Comparison of ENCODE assay signal across 14 cellular contexts in genomic region chr10:101968910-101969321, GRCh38.
A peak's percentile ranks its signal among the peaks of the same experiment; 100 is the strongest.
DNase-seq lines count a peak whose midpoint lies in the region; ATAC-seq and TF ChIP-seq lines count a peak whose summit lies in the region.
"Had no signal": no experiment of that assay in that cellular context is flagged by ENCODE, and none has a peak within 500 bp of the region (broad histone marks: within the 10 kb centered on the region; RNA-seq: fewer than 3 reads in every experiment).

No MANE protein-coding gene starts in this region.

- no peaks in the 10 kb centered on the region for H3K9me2 ChIP-seq in GM23248 (ENCODE audit: insufficient read depth)

- H3K36me3 Mint-ChIP-seq in natural killer cell treated with Interleukin-12 subunit alpha and Interleukin-12 subunit beta and Interleukin-15 and Interleukin-18, amount 100 ng/mL, for 72 hours: no peaks in the 10 kb centered on the region
- H3K36me3 Mint-ChIP-seq in natural killer cell: no peaks in the 10 kb centered on the region
- peaks cover 32% of the 10 kb centered on the region for H3K36me3 Mint-ChIP-seq in activated CD8-positive, alpha-beta T cell treated with anti-CD3 and anti-CD28 coated beads for 36 hours (ENCODE audit: low read depth)

- DNase-seq in natural killer cell treated with Interleukin-12 subunit alpha and Interleukin-12 subunit beta and Interleukin-15 and Interleukin-18, amount 100 ng/mL, for 72 hours (ENCODE audit: low spot score): no peak
- DNase-seq in natural killer cell (no peak), GM23248 (no peak), MG63 (no peak), activated gamma-delta T cell (lab: John Stamatoyannopoulos, UW) (no peak), pons (ENCODE audit: low spot score) (no peak)
- no peak for DNase-seq in activated CD8-positive, alpha-beta T cell treated with anti-CD3 and anti-CD28 coated beads for 36 hours
- DNase-seq: activated CD4-positive, alpha-beta T cell treated with anti-CD3 and anti-CD28 coated beads for 48 hours; NCI-H1417; NCI-H526 treated with DMSO at 0.1 percent for 48 hours had no signal

- H3K4me3 ChIP-seq in GM23248 (no peak overlapping the region), MG63 (no peak overlapping the region)
- H3K4me3 ChIP-seq: coronary artery, SK-N-MC had no signal

- no peaks in the 10 kb centered on the region for H3F3A ChIP-seq in GM23248 (ENCODE audit: insufficient read depth)

- H3K27me3 Mint-ChIP-seq in natural killer cell treated with Interleukin-12 subunit alpha and Interleukin-12 subunit beta and Interleukin-15 and Interleukin-18, amount 100 ng/mL, for 72 hours: no peaks in the 10 kb centered on the region
- H3K27me3 Mint-ChIP-seq in natural killer cell (ENCODE audit: low read depth in 2 of 2): no peaks in the 10 kb centered on the region
- H3K27me3 Mint-ChIP-seq in activated CD8-positive, alpha-beta T cell treated with anti-CD3 and anti-CD28 coated beads for 36 hours: no peaks in the 10 kb centered on the region

- H4K20me1 ChIP-seq in GM23248 (ENCODE audit: insufficient read depth): no peaks in the 10 kb centered on the region

- WGBS in GM23248 (ENCODE audit: low coverage in 1 of 2, low lambda C conversion rate in 2 of 2, missing lambda C conversion rate in 2 of 2), 2 experiments: 92 to 96% methylated on average over 1 of the region's 1 CpG

- H3K9me3 ChIP-seq in GM23248 (ENCODE audit: low read depth) (no peaks in the 10 kb centered on the region), MG63 (no peaks in the 10 kb centered on the region)

- POLR2A ChIA-PET in activated CD8-positive, alpha-beta T cell treated with anti-CD3 and anti-CD28 coated beads for 36 hours (lab: Charles Lee): interaction anchor here (0.5 kb wide), 1 partner anchor 28 kb away, joined by 3 read pairs; no protein-coding TSS in a partner anchor

- ATAC-seq in natural killer cell treated with Interleukin-12 subunit alpha and Interleukin-12 subunit beta and Interleukin-15 and Interleukin-18, amount 100 ng/mL, for 72 hours: no peak
- no peak for ATAC-seq in natural killer cell
- ATAC-seq in HG03354 (IDR thresholded peaks at IDR 0.05; ENCODE audit: poor library complexity, severe bottlenecking, unreplicated experiment): peak; percentile 40
- no peak for ATAC-seq in activated CD8-positive, alpha-beta T cell treated with anti-CD3 and anti-CD28 coated beads for 36 hours

- H3K9me3 Mint-ChIP-seq in natural killer cell treated with Interleukin-12 subunit alpha and Interleukin-12 subunit beta and Interleukin-15 and Interleukin-18, amount 100 ng/mL, for 72 hours: no peaks in the 10 kb centered on the region
- H3K9me3 Mint-ChIP-seq in natural killer cell: no peaks in the 10 kb centered on the region
- H3K9me3 Mint-ChIP-seq in activated CD8-positive, alpha-beta T cell treated with anti-CD3 and anti-CD28 coated beads for 36 hours: no peaks in the 10 kb centered on the region
- H3K9me3 Mint-ChIP-seq: mesothelial cell of epicardium had no signal

- H3K27ac Mint-ChIP-seq in natural killer cell treated with Interleukin-12 subunit alpha and Interleukin-12 subunit beta and Interleukin-15 and Interleukin-18, amount 100 ng/mL, for 72 hours: peak overlapping the region; percentile 65 to 68
- H3K27ac Mint-ChIP-seq in natural killer cell: peak overlapping the region in 1 of 2 donors; percentile 58
- H3K27ac Mint-ChIP-seq in activated CD8-positive, alpha-beta T cell treated with anti-CD3 and anti-CD28 coated beads for 36 hours: peak overlapping the region; percentile 29

- H3K4me1 Mint-ChIP-seq in natural killer cell treated with Interleukin-12 subunit alpha and Interleukin-12 subunit beta and Interleukin-15 and Interleukin-18, amount 100 ng/mL, for 72 hours (ENCODE audit: low read depth in 2 of 2): peaks cover 15% of the 10 kb centered on the region in 2 donors
- peaks cover 8% of the 10 kb centered on the region in 2 donors for H3K4me1 Mint-ChIP-seq in natural killer cell
- peaks cover 32% of the 10 kb centered on the region for H3K4me1 Mint-ChIP-seq in activated CD8-positive, alpha-beta T cell treated with anti-CD3 and anti-CD28 coated beads for 36 hours (ENCODE audit: low read depth)

- intact Hi-C loops in natural killer cell (cut with micrococcal nuclease): no loop called here
- intact Hi-C loops in activated CD8-positive, alpha-beta T cell treated with anti-CD3 and anti-CD28 coated beads for 36 hours (cut with micrococcal nuclease): no loop called here

- H3K79me2 ChIP-seq in GM23248 (ENCODE audit: insufficient read depth): peaks cover 7% of the 10 kb centered on the region; the same call in 1 of the 2 replicates

- H3K4me2 ChIP-seq in GM23248 (ENCODE audit: unreplicated experiment): no peak overlapping the region

- H3K36me3 ChIP-seq in GM23248 (ENCODE audit: low read depth) (0 out of 2 replicates have a peak, but pooled peaks cover 12% of the 10 kb centered on the region), MG63 (peaks cover 18% of the 10 kb centered on the region)

- H2AFZ ChIP-seq in GM23248: no peak overlapping the region

- no peak overlapping the region for H3K27ac ChIP-seq in GM23248
- H3K27ac ChIP-seq: coronary artery, SK-N-MC had no signal

- peaks cover 13% of the 10 kb centered on the region for H3K4me1 ChIP-seq in GM23248 (ENCODE audit: insufficient read depth)

- no peak for TF ChIP-seq CTCF in natural killer cell (IDR thresholded peaks at IDR 0.05)
- TF ChIP-seq CTCF in activated CD8-positive, alpha-beta T cell treated with anti-CD3 and anti-CD28 coated beads for 36 hours (IDR thresholded peaks at IDR 0.05): no peak

- H3K9ac ChIP-seq in GM23248: no peak overlapping the region

- in situ Hi-C loops in GM23248 (cut with MboI): no loop called here

- H3K27me3 ChIP-seq in GM23248 (replicated peaks; ENCODE audit: insufficient read depth) (no peaks in the 10 kb centered on the region), MG63 (no peaks in the 10 kb centered on the region)

- CTCF ChIA-PET in activated CD8-positive, alpha-beta T cell treated with anti-CD3 and anti-CD28 coated beads for 36 hours (lab: Charles Lee): interaction anchor here (1.0 to 2.0 kb wide), 6 partner anchors 11 to 145 kb away, joined by 3 to 8 read pairs (median 3); no protein-coding TSS in a partner anchor

- no peak overlapping the region for H3K4me3 Mint-ChIP-seq in natural killer cell treated with Interleukin-12 subunit alpha and Interleukin-12 subunit beta and Interleukin-15 and Interleukin-18, amount 100 ng/mL, for 72 hours
- H3K4me3 Mint-ChIP-seq in natural killer cell: no peak overlapping the region
- no peak overlapping the region for H3K4me3 Mint-ChIP-seq in activated CD8-positive, alpha-beta T cell treated with anti-CD3 and anti-CD28 coated beads for 36 hours
- H3K4me3 Mint-ChIP-seq: mesothelial cell of epicardium had no signal
